In the genomic region with DNA sequence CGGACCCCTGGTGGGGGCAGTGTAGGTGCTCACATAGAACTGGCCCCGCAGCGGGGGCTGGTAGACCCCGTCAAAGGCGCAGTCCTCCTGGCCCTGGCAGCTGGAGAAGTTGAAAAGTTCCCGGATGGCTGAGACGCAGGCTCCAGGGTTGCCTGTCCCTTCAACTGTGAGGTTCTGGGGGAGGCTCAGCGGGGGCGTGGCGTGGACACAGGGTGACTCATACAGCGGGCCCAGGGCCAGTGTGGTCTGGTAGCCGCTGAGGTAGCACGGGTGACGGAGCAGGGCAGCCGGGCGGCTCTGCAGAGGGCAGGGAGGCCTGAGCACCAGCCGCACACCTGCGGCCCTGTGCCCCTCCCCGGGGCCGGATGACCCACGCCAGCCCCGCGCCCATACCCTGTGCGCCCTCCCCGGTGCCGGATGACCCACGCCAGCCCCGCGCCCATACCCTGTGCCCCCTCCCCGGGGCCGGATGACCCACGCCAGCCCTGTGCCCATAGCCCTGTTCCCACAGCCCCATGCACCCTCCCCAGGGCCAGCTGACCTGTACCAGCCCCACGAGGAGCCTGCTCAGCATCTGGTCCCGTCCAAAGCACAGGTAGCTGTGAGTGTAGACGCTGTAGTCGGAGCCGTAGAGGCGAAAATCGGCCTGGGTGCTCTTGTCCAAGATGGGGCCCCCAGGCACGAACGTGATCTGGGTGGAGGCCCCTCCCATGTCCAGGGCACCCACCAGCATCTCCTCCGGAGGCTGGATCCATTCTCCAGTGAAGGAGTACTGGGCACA, we compare ENCODE assay signal across 9 cellular contexts. TPM values are rescaled to one million over a fixed set of nuclear protein-coding genes. Genes with fewer than 3 reads are reported as not detected.
DNase-seq lines count a peak whose midpoint lies in the region; ATAC-seq lines count a peak whose summit lies in the region.
"Had no signal": no experiment of that assay in that cellular context is flagged by ENCODE, and none has a peak within 500 bp of the region (broad histone marks: within the 10 kb centered on the region; RNA-seq: fewer than 3 reads in every experiment).

No MANE protein-coding gene starts in this region.

- ATAC-seq in HG02938 (IDR thresholded peaks at IDR 0.05; ENCODE audit: unreplicated experiment): no peak

- no peak overlapping the region for H3K4me3 Mint-ChIP-seq in activated naive CD4-positive, alpha-beta T cell treated with anti-CD3 and anti-CD28 coated beads for 36 hours

- DNase-seq in A172 (ENCODE audit: low spot score): peak; percentile 93
- DNase-seq in M059J (ENCODE audit: low read depth): peak; percentile 94
- DNase-seq in T47D (ENCODE audit: low read depth in 1 of 2, low spot score in 1 of 2): peak; percentile 92 to 98
- DNase-seq in lung microvascular endothelial cell (ENCODE audit: low read depth in 2 of 2): peak; percentile 71 to 81
- DNase-seq in stimulated activated CD8-positive, alpha-beta memory T cell treated with anti-CD3 and anti-CD28 coated beads, Interleukin-4, amount 100 ng/mL, for 48 hours: no peak
- DNase-seq in NCI-H2227 treated with DMSO at 0.1 percent for 48 hours (lab: John Stamatoyannopoulos, UW): no peak
- DNase-seq in activated naive CD4-positive, alpha-beta T cell treated with anti-CD3 and anti-CD28 coated beads for 36 hours: no peak
- DNase-seq: activated CD4-positive, alpha-beta T cell treated with anti-CD3 and anti-CD28 coated beads, Interleukin-2, amount 50 U/mL, for 48 hours had no signal

- intact Hi-C loops in activated naive CD4-positive, alpha-beta T cell treated with anti-CD3 and anti-CD28 coated beads for 36 hours (cut with micrococcal nuclease): no loop called here

- CTCF ChIA-PET in activated naive CD4-positive, alpha-beta T cell treated with anti-CD3 and anti-CD28 coated beads for 36 hours (lab: Charles Lee): no interaction called here

- H3K36me3 Mint-ChIP-seq in activated naive CD4-positive, alpha-beta T cell treated with anti-CD3 and anti-CD28 coated beads for 36 hours (ENCODE audit: low read depth): no peaks in the 10 kb centered on the region

- H3K9me3 Mint-ChIP-seq in activated naive CD4-positive, alpha-beta T cell treated with anti-CD3 and anti-CD28 coated beads for 36 hours: no peaks in the 10 kb centered on the region

- no peak overlapping the region for H3K27ac Mint-ChIP-seq in activated naive CD4-positive, alpha-beta T cell treated with anti-CD3 and anti-CD28 coated beads for 36 hours

- H3K27me3 Mint-ChIP-seq in activated naive CD4-positive, alpha-beta T cell treated with anti-CD3 and anti-CD28 coated beads for 36 hours (ENCODE audit: low read depth): peaks cover 3% of the 10 kb centered on the region

- H3K4me1 Mint-ChIP-seq in activated naive CD4-positive, alpha-beta T cell treated with anti-CD3 and anti-CD28 coated beads for 36 hours (ENCODE audit: low read depth): no peaks in the 10 kb centered on the region

- in situ Hi-C loops in T47D (cut with HindIII; ENCODE audit: low pct_unique_long_range_greater_than_20kb, low sequenced_read_pairs): no loop called here

RNA-seq across cellular contexts. Expression of gene ENTPD8, which starts 5.0 kb away (rescaled TPM):
- 0.83 and 0.98 TPM in 2 replicates for total RNA-seq in A172 (2014; rRNA removed; shearing (Covaris generic))
- not detected in 2 replicates for total RNA-seq in M059J (2014; rRNA removed; shearing (Covaris generic))
- under 0.01 and 0.20 TPM in 2 replicates for total RNA-seq in lung microvascular endothelial cell
- not detected for total RNA-seq in activated naive CD4-positive, alpha-beta T cell treated with anti-CD3 and anti-CD28 coated beads for 36 hours

RNA-seq across cellular contexts. Expression of gene NOXA1, which starts 13.0 kb away (rescaled TPM):
- total RNA-seq in A172 (2014; rRNA removed; shearing (Covaris generic)): 1.7 and 3.3 TPM in 2 replicates
- not detected in 2 replicates for total RNA-seq in M059J (2014; rRNA removed; shearing (Covaris generic))
- total RNA-seq in lung microvascular endothelial cell: 0.87 and 2.0 TPM in 2 replicates
- 1 to 10 TPM; 1.0 to 1.2 TPM for total RNA-seq in activated naive CD4-positive, alpha-beta T cell treated with anti-CD3 and anti-CD28 coated beads for 36 hours

RNA-seq across cellular contexts. Expression of gene EXD3, which starts 13.2 kb away (rescaled TPM):
- total RNA-seq in A172 (2014; rRNA removed; shearing (Covaris generic)): 3.4 and 9.9 TPM in 2 replicates
- 1.6 and 2.7 TPM in 2 replicates for total RNA-seq in M059J (2014; rRNA removed; shearing (Covaris generic))
- total RNA-seq in lung microvascular endothelial cell: 7.8 and 18.7 TPM in 2 replicates
- 10 to 100 TPM; 11.2 to 12.7 TPM for total RNA-seq in activated naive CD4-positive, alpha-beta T cell treated with anti-CD3 and anti-CD28 coated beads for 36 hours

RNA-seq across cellular contexts. Expression of gene NSMF, which starts 23.0 kb away (rescaled TPM):
- total RNA-seq in A172 (2014; rRNA removed; shearing (Covaris generic)): 45.1 and 46.4 TPM in 2 replicates
- total RNA-seq in M059J (2014; rRNA removed; shearing (Covaris generic)): 11.8 and 24.0 TPM in 2 replicates
- total RNA-seq in lung microvascular endothelial cell: 11.6 and 15.3 TPM in 2 replicates
- total RNA-seq in activated naive CD4-positive, alpha-beta T cell treated with anti-CD3 and anti-CD28 coated beads for 36 hours: 10 to 100 TPM; 33.2 to 35.7 TPM

Comparison
In these comparisons a context has a peak if more than half of its experiments do, and no peak if none do; other contexts are left out.
1. DNase-seq: peak in A172 (single experiment), M059J (single experiment), T47D (2 of 2) and lung microvascular endothelial cell (2 of 2); none in stimulated activated CD8-positive, alpha-beta memory T cell treated with anti-CD3 and anti-CD28 coated beads, Interleukin-4, amount 100 ng/mL, for 48 hours (single experiment), NCI-H2227 treated with DMSO at 0.1 percent for 48 hours (single experiment) and activated naive CD4-positive, alpha-beta T cell treated with anti-CD3 and anti-CD28 coated beads for 36 hours (single experiment).